ENCODE assay signal across 1 cellular context in genomic region chr19:16351133-16351809, GRCh38.
TF ChIP-seq lines count a peak whose summit lies in the region.

No MANE protein-coding gene starts in this region.

TF ChIP-seq in GM23338, 12 proteins besides CTCF, POLR2A, EP300 and RAD21:
- no peak for TF ChIP-seq REST (IDR thresholded peaks at IDR 0.05; ENCODE audit: unreplicated experiment)
